ENCODE assay signal across 8 cellular contexts in the genomic region with DNA sequence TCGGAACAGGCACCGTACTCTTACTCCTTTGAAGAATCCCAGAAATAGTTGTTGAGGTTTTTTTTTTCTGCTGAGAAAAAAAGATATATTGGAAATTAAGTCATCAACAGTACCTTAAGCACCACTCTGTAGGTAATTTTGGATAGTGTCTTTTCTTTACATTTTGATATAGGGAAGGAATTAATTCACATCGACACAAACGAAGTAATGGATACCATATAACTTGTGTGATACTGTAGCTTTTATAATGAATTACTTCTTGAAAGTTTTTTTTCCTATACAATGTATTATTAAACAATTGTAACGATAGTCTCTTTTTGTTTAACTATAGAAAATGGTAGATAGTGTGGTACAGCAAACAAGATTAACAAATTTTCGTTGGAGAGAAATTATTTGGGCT. TPM values are rescaled to one million over a fixed set of nuclear protein-coding genes. Genes with fewer than 3 reads are reported as not detected.
DNase-seq lines count a peak whose midpoint lies in the region; ATAC-seq and TF ChIP-seq lines count a peak whose summit lies in the region.

No MANE protein-coding gene starts in this region.

- CTCF ChIA-PET in T-cell (lab: Charles Lee) = interaction anchor here (0.5 to 1.7 kb wide), 11 partner anchors 8 to 461 kb away, joined by 3 to 18 read pairs (median 3); no protein-coding TSS in a partner anchor

- peak overlapping the region; percentile 75 to 84 for H3K27ac Mint-ChIP-seq in T-cell

- H3K4me3 ChIP-seq in fibroblast of pulmonary artery (replicated peaks; ENCODE audit: low read depth, low read length) (peak overlapping the region; percentile 63), sigmoid colon (peak overlapping the region; percentile 56 to 85 (median 80))

- H3K4me3 Mint-ChIP-seq in T-cell = peak overlapping the region; percentile 80 to 89 (median 80)

- no peaks in the 10 kb centered on the region for H3K9me3 Mint-ChIP-seq in T-cell

- TF ChIP-seq EP300 in sigmoid colon (IDR thresholded peaks at IDR 0.05) = no peak

- H3K36me3 ChIP-seq in ES-I3 (ENCODE audit: insufficient read depth, low read length) (no peaks in the 10 kb centered on the region), sigmoid colon (no peaks in the 10 kb centered on the region)

- H3K27me3 ChIP-seq in sigmoid colon = no peaks in the 10 kb centered on the region

- H3K4me1 ChIP-seq in ES-I3 (ENCODE audit: insufficient read depth, low read length) = peaks cover 7% of the 10 kb centered on the region
- peaks cover 0 to 31% (median 18%) of the 10 kb centered on the region in 4 donors for H3K4me1 ChIP-seq in sigmoid colon

- DNase-seq in T-cell = no peak
- no peak for DNase-seq in fibroblast of pulmonary artery (ENCODE audit: low read depth)
- DNase-seq in sigmoid colon = no peak
- DNase-seq in C1 segment of cervical spinal cord (lab: John Stamatoyannopoulos, UW) = no peak
- DNase-seq in DMS53 treated with DMSO at 0.1 percent for 48 hours (lab: John Stamatoyannopoulos, UW; ENCODE audit: unreplicated experiment) = no peak
- no peak for DNase-seq in activated gamma-delta T cell (lab: John Stamatoyannopoulos, UW)
- DNase-seq in cerebellum (ENCODE audit: low spot score) = no peak

- peaks cover 5 to 37% of the 10 kb centered on the region in 2 donors for H3K27me3 Mint-ChIP-seq in T-cell

- TF ChIP-seq CTCF in fibroblast of pulmonary artery (IDR thresholded peaks at IDR 0.05; ENCODE audit: low read length, missing control alignments) (no peak), sigmoid colon (IDR thresholded peaks at IDR 0.05) (no peak)

- peak overlapping the region; percentile 61; the same call in 1 of the 2 replicates for H3K9ac ChIP-seq in ES-I3 (ENCODE audit: low read depth, low read length)

- intact Hi-C loops in sigmoid colon (cut with DNase I) = loop anchor here (2.0 to 5.0 kb wide), 4 partner anchors 132 to 1659 kb away; partner anchors contain the start of gene SPAG16

- no peak for TF ChIP-seq POLR2A in sigmoid colon (IDR thresholded peaks at IDR 0.05)

- peaks cover 39 to 46% (median 42%) of the 10 kb centered on the region in 3 donors for H3K4me1 Mint-ChIP-seq in T-cell

- no peaks in the 10 kb centered on the region for H3K36me3 Mint-ChIP-seq in T-cell

- WGBS in sigmoid colon, 2 donors = 61 to 71% methylated on average over 6 of the region's 6 CpGs

- POLR2A ChIA-PET in T-cell (lab: Charles Lee) = no interaction called here

- H3K27ac ChIP-seq in sigmoid colon = peak overlapping the region; percentile 94 to 98 (median 97)

- no peak for ATAC-seq in T-cell (replicated peaks in 1 of 4)

- H3K9me3 ChIP-seq in ES-I3 (ENCODE audit: control insufficient read depth, insufficient read depth, low read length) = no peaks in the 10 kb centered on the region
- no peaks in the 10 kb centered on the region for H3K9me3 ChIP-seq in sigmoid colon

RNA-seq across cellular contexts. Expression of gene IKZF2, which starts 1.5 kb away (rescaled TPM):
- 10 to 100 TPM; 23.4 to 64.1 (median 31.0) TPM for total RNA-seq in T-cell
- total RNA-seq in sigmoid colon = 10 to 100 TPM in 2 of 4 donors, 1 to 10 TPM in 2; 5.5 to 14.9 (median 10.5) TPM
- 1 to 10 TPM in 1 of 3 donors, under 1 TPM in 2; under 0.01 to 2.7 (median 0.46) TPM for polyA plus RNA-seq in sigmoid colon
- total RNA-seq in cerebellum = 17.7 TPM
